Comparison of ENCODE assay signal across 8 cellular contexts in genomic region chr1:40508375-40509341, GRCh38. TPM values are rescaled to one million over a fixed set of nuclear protein-coding genes. Genes with fewer than 3 reads are reported as not detected.
DNase-seq lines count a peak whose midpoint lies in the region; ATAC-seq and TF ChIP-seq lines count a peak whose summit lies in the region.

Gene EXO5, plus strand, starts transcription at chr1:40508767. Its CDS starts 5,778 bp downstream, at chr1:40514545.

- H3K9me3 ChIP-seq in body of pancreas = peaks cover 0 to 7% (median 0%) of the 10 kb centered on the region in 3 donors
- H3K9me3 ChIP-seq in iPS DF 6.9 (ENCODE audit: control insufficient read depth, insufficient read depth, low read length) = no peaks in the 10 kb centered on the region
- peaks cover 0 to 3% (median 0%) of the 10 kb centered on the region in 4 donors for H3K9me3 ChIP-seq in sigmoid colon

- 0 to 2% methylated on average over 17 to 76 of the region's 76 CpGs for WGBS in body of pancreas, 2 donors
- no CpG with 5 or more reads among the region's 76 CpGs for WGBS in iPS DF 6.9 (ENCODE audit: insufficient coverage, insufficient read length)
- WGBS in sigmoid colon, 2 donors = 1% methylated on average over 76 of the region's 76 CpGs

- peak; percentile 17 to 67 (median 61) for TF ChIP-seq POLR2A in body of pancreas (IDR thresholded peaks at IDR 0.05)
- peak in 1 of 2 donors; percentile 7 for TF ChIP-seq POLR2A in sigmoid colon (IDR thresholded peaks at IDR 0.05)

- intact Hi-C loops in body of pancreas (cut with DNase I) = no loop called here
- intact Hi-C loops in sigmoid colon (cut with DNase I) = loop anchor here (2.0 kb wide), 1 partner anchor 60 kb away; no protein-coding TSS in a partner anchor

- H3K4me1 ChIP-seq in body of pancreas (peaks cover 7% of the 10 kb centered on the region), iPS DF 6.9 (ENCODE audit: control insufficient read depth, insufficient read depth, low read length) (no peaks in the 10 kb centered on the region), sigmoid colon (peaks cover 0 to 16% (median 13%) of the 10 kb centered on the region in 4 donors)

- DNase-seq in GM10266 (ENCODE audit: extremely low spot score) = peak; percentile 79
- peak; percentile 99 for DNase-seq in NCI-H2029 treated with DMSO at 0.1 percent for 48 hours (lab: John Stamatoyannopoulos, UW)
- DNase-seq in UCSD-AML1 (lab: John Stamatoyannopoulos, UW; ENCODE audit: unreplicated experiment) = peak; percentile 73
- peak; percentile 73 to 85 (median 76) for DNase-seq in body of pancreas
- no peak for DNase-seq in iPS DF 6.9 (ENCODE audit: low read depth, low spot score)
- DNase-seq in sigmoid colon = peak; percentile 88

- H3K36me3 ChIP-seq in body of pancreas (replicated peaks in 1 of 2; ENCODE audit: insufficient read depth in 1 of 2, low read depth in 2 of 2) (no peaks in the 10 kb centered on the region), iPS DF 6.9 (ENCODE audit: control insufficient read depth, insufficient read depth, low read length) (no peaks in the 10 kb centered on the region), sigmoid colon (no peaks in the 10 kb centered on the region)

- no peak for TF ChIP-seq EP300 in sigmoid colon (IDR thresholded peaks at IDR 0.05)

- H3K27me3 ChIP-seq in body of pancreas = no peaks in the 10 kb centered on the region
- H3K27me3 ChIP-seq in iPS DF 6.9 (ENCODE audit: control insufficient read depth, insufficient read depth, low read length) = no peaks in the 10 kb centered on the region
- no peaks in the 10 kb centered on the region for H3K27me3 ChIP-seq in sigmoid colon

- peak within 1 kb of the TSS; percentile 3 to 77 (median 60) for H3K27ac ChIP-seq in body of pancreas
- no peak within 1 kb of the TSS for H3K27ac ChIP-seq in iPS DF 6.9 (ENCODE audit: low read length)
- peak within 1 kb of the TSS; percentile 72 to 83 (median 80) for H3K27ac ChIP-seq in sigmoid colon

- TF ChIP-seq CTCF in GM10266 (IDR thresholded peaks at IDR 0.05; ENCODE audit: control insufficient read depth, insufficient read depth, low read depth, missing control alignments) = no peak
- peak in 1 of 7 experiments; percentile 8 for TF ChIP-seq CTCF in body of pancreas (IDR thresholded peaks at IDR 0.05)
- TF ChIP-seq CTCF in sigmoid colon (IDR thresholded peaks at IDR 0.05) = no peak

- peak; percentile 76 for ATAC-seq in HG02763 (IDR thresholded peaks at IDR 0.05; ENCODE audit: unreplicated experiment)
- peak; percentile 92 for ATAC-seq in body of pancreas
- no peak for ATAC-seq in GM19463 (IDR thresholded peaks at IDR 0.05; ENCODE audit: unreplicated experiment)

- H3K4me3 ChIP-seq in body of pancreas = peak within 1 kb of the TSS; percentile 16 to 77
- peak within 1 kb of the TSS; percentile 41; the same call in 1 of the 2 replicates for H3K4me3 ChIP-seq in iPS DF 6.9 (ENCODE audit: low read length)
- peak within 1 kb of the TSS; percentile 43 to 83 (median 66) for H3K4me3 ChIP-seq in sigmoid colon

RNA-seq across cellular contexts. Expression of gene EXO5, which starts in this region (rescaled TPM):
- total RNA-seq in body of pancreas = 10 to 100 TPM in 1 of 2 donors, 1 to 10 TPM in 1; 5.2 to 12.9 TPM
- 1 to 10 TPM; 5.4 to 8.6 (median 7.7) TPM for total RNA-seq in sigmoid colon
- polyA plus RNA-seq in sigmoid colon = 1 to 10 TPM; 1.2 to 6.9 (median 6.5) TPM
